27 cellular contexts compared by ENCODE assay signal in genomic region chrX:19172741-19173140, GRCh38. TPM values are rescaled to one million over a fixed set of nuclear protein-coding genes. Genes with fewer than 3 reads are reported as not detected.
"Had no signal": no experiment of that assay in that cellular context is flagged by ENCODE, and none has a peak within 500 bp of the region (broad histone marks: within the 10 kb centered on the region; RNA-seq: fewer than 3 reads in every experiment).

No MANE protein-coding gene starts in this region.

- H3K4me3 ChIP-seq: esophagus squamous epithelium, heart left ventricle had no signal

- H3K27me3 ChIP-seq: brain microvascular endothelial cell, esophagus squamous epithelium, heart left ventricle had no signal

- H3K36me3 ChIP-seq: brain microvascular endothelial cell, esophagus squamous epithelium, heart left ventricle, WERI-Rb-1 had no signal

- H3K27ac ChIP-seq: brain microvascular endothelial cell, epithelial cell of prostate, esophagus squamous epithelium, heart left ventricle, WERI-Rb-1 had no signal

- DNase-seq: activated B cell treated with CpG ODN at 0.5 μM for 24 hours; activated CD4-positive, alpha-beta T cell treated with anti-CD3 and anti-CD28 coated beads for 48 hours; activated CD4-positive, alpha-beta T cell treated with anti-CD3 and anti-CD28 coated beads, Interleukin-2, amount 50 U/mL, for 1 hour; activated CD4-positive, alpha-beta T cell treated with anti-CD3 and anti-CD28 coated beads, Interleukin-2, amount 50 U/mL, for 48 hours; activated CD8-positive, alpha-beta memory T cell treated with anti-CD3 and anti-CD28 coated beads for 24 hours; activated CD8-positive, alpha-beta T cell treated with anti-CD3 and anti-CD28 coated beads for 36 hours; activated effector memory CD4-positive, alpha-beta T cell treated with Interleukin-2 at 50 U/mL for 16 hours; activated gamma-delta T cell treated with Interleukin-2 at 50 U/mL for 16 hours; activated naive CD4-positive, alpha-beta T cell treated with anti-CD3 and anti-CD28 coated beads, Interleukin-2, amount 50 U/mL, for 16 hours; activated naive CD4-positive, alpha-beta T cell treated with Interleukin-2 at 50 U/mL for 16 hours; activated T-cell treated with anti-CD3 and anti-CD28 coated beads, Interleukin-2, amount 50 U/mL, for 4 hours; amniotic stem cell; anterior cingulate cortex; brain microvascular endothelial cell; cortex of kidney; effector CD8-positive, alpha-beta T cell; esophagus squamous epithelium; foreskin fibroblast; glutamatergic neuron; heart left ventricle; hypothalamus; T-helper 2 cell; WERI-Rb-1 had no signal

- H3K4me1 ChIP-seq: esophagus squamous epithelium, heart left ventricle had no signal

RNA-seq across cellular contexts. Expression of gene ADGRG2, which starts 50.5 kb away (rescaled TPM):
- total RNA-seq: activated B cell treated with CpG ODN at 0.5 μM for 24 hours; activated CD8-positive, alpha-beta T cell treated with anti-CD3 and anti-CD28 coated beads for 36 hours; activated T-cell treated with anti-CD3 and anti-CD28 coated beads, Interleukin-2, amount 50 U/mL, for 4 hours; activated T-helper 17 cell treated with anti-CD3 and anti-CD28 coated beads, Interleukin-2, amount 50 U/mL, for 72 hours; dermis microvascular lymphatic vessel endothelial cell; endothelial cell of umbilical vein had no signal
- polyA plus RNA-seq: endothelial cell of umbilical vein had no signal
